In genomic region chr11:63613517-63614135, GRCh38 we compare ENCODE assay signal across 8 cellular contexts. TPM values are rescaled to one million over a fixed set of nuclear protein-coding genes. Genes with fewer than 3 reads are reported as not detected.
DNase-seq lines count a peak whose midpoint lies in the region; ATAC-seq and TF ChIP-seq lines count a peak whose summit lies in the region.

No MANE protein-coding gene starts in this region.

- H3K4me3 ChIP-seq in endodermal cell (ENCODE audit: low read length): peak overlapping the region; percentile 86

- H3K27me3 ChIP-seq in endodermal cell (ENCODE audit: control insufficient read depth, insufficient read depth, low read length, poor library complexity, severe bottlenecking): no peaks in the 10 kb centered on the region

- H3K36me3 Mint-ChIP-seq in activated CD8-positive, alpha-beta memory T cell treated with anti-CD3 and anti-CD28 coated beads, Interleukin-2, amount 10 ng/mL, durations not matched to agents 7 days and 5 days: no peaks in the 10 kb centered on the region
- H3K36me3 Mint-ChIP-seq in endodermal cell (ENCODE audit: low read depth) (no peaks in the 10 kb centered on the region), mesothelial cell of epicardium (no peaks in the 10 kb centered on the region)

- peak overlapping the region; percentile 39 for H3K27ac Mint-ChIP-seq in activated CD8-positive, alpha-beta memory T cell treated with anti-CD3 and anti-CD28 coated beads, Interleukin-2, amount 10 ng/mL, durations not matched to agents 7 days and 5 days
- H3K27ac Mint-ChIP-seq in endodermal cell: peak overlapping the region; percentile 64
- no peak overlapping the region for H3K27ac Mint-ChIP-seq in mesothelial cell of epicardium

- no peaks in the 10 kb centered on the region for H3K27me3 Mint-ChIP-seq in activated CD8-positive, alpha-beta memory T cell treated with anti-CD3 and anti-CD28 coated beads, Interleukin-2, amount 10 ng/mL, durations not matched to agents 7 days and 5 days
- peaks cover 6% of the 10 kb centered on the region for H3K27me3 Mint-ChIP-seq in endodermal cell (ENCODE audit: insufficient read depth)
- H3K27me3 Mint-ChIP-seq in mesothelial cell of epicardium (ENCODE audit: low read depth): peaks cover 18% of the 10 kb centered on the region

- H3K4me1 ChIP-seq in endodermal cell (ENCODE audit: control insufficient read depth, insufficient read depth, low read length): peaks cover 2% of the 10 kb centered on the region

- H3K36me3 ChIP-seq in endodermal cell (ENCODE audit: control insufficient read depth, insufficient read depth, low read length): no peaks in the 10 kb centered on the region

- CTCF ChIA-PET in activated CD8-positive, alpha-beta memory T cell treated with anti-CD3 and anti-CD28 coated beads, Interleukin-2, amount 10 ng/mL, durations not matched to agents 7 days and 5 days (lab: Charles Lee): interaction anchor here (0.6 to 1.7 kb wide), 4 partner anchors 11 to 134 kb away, joined by 3 to 6 read pairs (median 3); no protein-coding TSS in a partner anchor

- TF ChIP-seq CTCF in endodermal cell (conservative IDR thresholded peaks at IDR 0.05) (peak; percentile 21), mesothelial cell of epicardium (IDR thresholded peaks at IDR 0.05; ENCODE audit: unreplicated experiment) (no peak)

- WGBS in endodermal cell (ENCODE audit: insufficient coverage in 1 of 2, insufficient read length in 1 of 2), 2 experiments: 0 to 1% methylated on average over 19 to 45 of the region's 45 CpGs

- DNase-seq in EL (peak; percentile 66), HT-29 (ENCODE audit: low spot score) (peak; percentile 79), endodermal cell (peak; percentile 87), mesothelial cell of epicardium (ENCODE audit: low spot score in 2 of 2, unreplicated experiment in 2 of 2) (peak in 1 of 2 experiments; percentile 45), OCI-M2 (lab: John Stamatoyannopoulos, UW; ENCODE audit: unreplicated experiment) (no peak), SHP77 treated with DMSO at 0.1 percent for 48 hours (lab: John Stamatoyannopoulos, UW) (no peak)
- peak; percentile 64 for DNase-seq in activated CD8-positive, alpha-beta memory T cell treated with anti-CD3 and anti-CD28 coated beads, Interleukin-2, amount 10 ng/mL, durations not matched to agents 7 days and 5 days
- DNase-seq in stimulated activated naive CD8-positive, alpha-beta T cell treated with anti-CD3 and anti-CD28 coated beads, Interleukin-15, Interleukin-2, amounts not matched to agents 100 U/mL and 50 U/mL, for 24 hours: peak; percentile 46

- H3K27ac ChIP-seq in endodermal cell (ENCODE audit: low read depth, low read length): no peak overlapping the region

- H3K4me1 Mint-ChIP-seq in activated CD8-positive, alpha-beta memory T cell treated with anti-CD3 and anti-CD28 coated beads, Interleukin-2, amount 10 ng/mL, durations not matched to agents 7 days and 5 days: peaks cover 21% of the 10 kb centered on the region
- peaks cover 29% of the 10 kb centered on the region for H3K4me1 Mint-ChIP-seq in endodermal cell
- H3K4me1 Mint-ChIP-seq in mesothelial cell of epicardium: peaks cover 27% of the 10 kb centered on the region

- H3K4me3 Mint-ChIP-seq in activated CD8-positive, alpha-beta memory T cell treated with anti-CD3 and anti-CD28 coated beads, Interleukin-2, amount 10 ng/mL, durations not matched to agents 7 days and 5 days: peak overlapping the region; percentile 81
- H3K4me3 Mint-ChIP-seq in endodermal cell: peak overlapping the region; percentile 73
- peak overlapping the region; percentile 71 for H3K4me3 Mint-ChIP-seq in mesothelial cell of epicardium

- H3K9ac ChIP-seq in endodermal cell (ENCODE audit: extremely low read depth, low read length, poor library complexity, severe bottlenecking): peak overlapping the region; percentile 54

- no peaks in the 10 kb centered on the region for H3K9me3 Mint-ChIP-seq in activated CD8-positive, alpha-beta memory T cell treated with anti-CD3 and anti-CD28 coated beads, Interleukin-2, amount 10 ng/mL, durations not matched to agents 7 days and 5 days (ENCODE audit: low read depth)
- no peaks in the 10 kb centered on the region for H3K9me3 Mint-ChIP-seq in endodermal cell
- no peaks in the 10 kb centered on the region for H3K9me3 Mint-ChIP-seq in mesothelial cell of epicardium

- no peaks in the 10 kb centered on the region for H3K9me3 ChIP-seq in endodermal cell (ENCODE audit: control insufficient read depth, low read length)

- peak; percentile 75 for ATAC-seq in activated CD8-positive, alpha-beta memory T cell treated with anti-CD3 and anti-CD28 coated beads, Interleukin-2, amount 10 ng/mL, durations not matched to agents 7 days and 5 days
- peak; percentile 40 for ATAC-seq in stimulated activated naive CD8-positive, alpha-beta T cell treated with anti-CD3 and anti-CD28 coated beads, Interleukin-15, Interleukin-2, amounts not matched to agents 100 U/mL and 50 U/mL, for 24 hours

RNA-seq across cellular contexts. Expression of gene PLAAT3, which starts 0.6 kb away (rescaled TPM):
- 324 and 325 TPM in 2 replicates for total RNA-seq in HT-29 (2014; rRNA removed; shearing (Covaris generic))
- total RNA-seq in activated CD8-positive, alpha-beta memory T cell treated with anti-CD3 and anti-CD28 coated beads, Interleukin-2, amount 10 ng/mL, durations not matched to agents 7 days and 5 days: 10 to 100 TPM; 21.7 to 25.5 TPM
- total RNA-seq in endodermal cell (10 to 100 TPM; 33.5 to 45.9 TPM), mesothelial cell of epicardium (0.89 to 1.6 TPM (median 1.5 TPM) in 3 replicates)
- 16.2 TPM for polyA plus RNA-seq in endodermal cell (2013, experiment 1 of 2)
- 8.3 TPM for polyA plus RNA-seq in endodermal cell (2013, experiment 2 of 2)

RNA-seq across cellular contexts. Expression of gene PLAAT2, which starts 50.4 kb away (rescaled TPM):
- total RNA-seq in HT-29 (2014; rRNA removed; shearing (Covaris generic)): 0.57 and 4.2 TPM in 2 replicates
- total RNA-seq in activated CD8-positive, alpha-beta memory T cell treated with anti-CD3 and anti-CD28 coated beads, Interleukin-2, amount 10 ng/mL, durations not matched to agents 7 days and 5 days: 1 to 10 TPM in 1 of 2 experiments, under 1 TPM in 1; 0.73 to 1.3 TPM
- total RNA-seq in endodermal cell (not detected), mesothelial cell of epicardium (not detected in 3 replicates)
- not detected for polyA plus RNA-seq in endodermal cell (2013, experiment 1 of 2)
- polyA plus RNA-seq in endodermal cell (2013, experiment 2 of 2): not detected

RNA-seq across cellular contexts. Expression of gene ATL3, which starts 57.5 kb away (rescaled TPM):
- 25.7 and 29.2 TPM in 2 replicates for total RNA-seq in HT-29 (2014; rRNA removed; shearing (Covaris generic))
- 10 to 100 TPM; 28.8 to 31.9 TPM for total RNA-seq in activated CD8-positive, alpha-beta memory T cell treated with anti-CD3 and anti-CD28 coated beads, Interleukin-2, amount 10 ng/mL, durations not matched to agents 7 days and 5 days
- total RNA-seq in endodermal cell (10 to 100 TPM; 33.8 to 38.0 TPM), mesothelial cell of epicardium (19.6 to 21.6 TPM (median 20.0 TPM) in 3 replicates)
- polyA plus RNA-seq in endodermal cell (2013, experiment 1 of 2): 10.3 TPM
- 10.8 TPM for polyA plus RNA-seq in endodermal cell (2013, experiment 2 of 2)

Comparison
In these comparisons a context has a peak if more than half of its experiments do, and no peak if none do; other contexts are left out.
1. DNase-seq: peak in EL (single experiment), HT-29 (single experiment), activated CD8-positive, alpha-beta memory T cell treated with anti-CD3 and anti-CD28 coated beads, Interleukin-2, amount 10 ng/mL, durations not matched to agents 7 days and 5 days (single experiment), endodermal cell (single experiment) and stimulated activated naive CD8-positive, alpha-beta T cell treated with anti-CD3 and anti-CD28 coated beads, Interleukin-15, Interleukin-2, amounts not matched to agents 100 U/mL and 50 U/mL, for 24 hours (single experiment); none in OCI-M2 (single experiment) and SHP77 treated with DMSO at 0.1 percent for 48 hours (single experiment).
2. Peak in every context shown above with its lines, with median percentiles within 50 percentile points of each other: H3K4me3 Mint-ChIP-seq.